Comparison of ENCODE assay signal across 21 cellular contexts in the genomic region with DNA sequence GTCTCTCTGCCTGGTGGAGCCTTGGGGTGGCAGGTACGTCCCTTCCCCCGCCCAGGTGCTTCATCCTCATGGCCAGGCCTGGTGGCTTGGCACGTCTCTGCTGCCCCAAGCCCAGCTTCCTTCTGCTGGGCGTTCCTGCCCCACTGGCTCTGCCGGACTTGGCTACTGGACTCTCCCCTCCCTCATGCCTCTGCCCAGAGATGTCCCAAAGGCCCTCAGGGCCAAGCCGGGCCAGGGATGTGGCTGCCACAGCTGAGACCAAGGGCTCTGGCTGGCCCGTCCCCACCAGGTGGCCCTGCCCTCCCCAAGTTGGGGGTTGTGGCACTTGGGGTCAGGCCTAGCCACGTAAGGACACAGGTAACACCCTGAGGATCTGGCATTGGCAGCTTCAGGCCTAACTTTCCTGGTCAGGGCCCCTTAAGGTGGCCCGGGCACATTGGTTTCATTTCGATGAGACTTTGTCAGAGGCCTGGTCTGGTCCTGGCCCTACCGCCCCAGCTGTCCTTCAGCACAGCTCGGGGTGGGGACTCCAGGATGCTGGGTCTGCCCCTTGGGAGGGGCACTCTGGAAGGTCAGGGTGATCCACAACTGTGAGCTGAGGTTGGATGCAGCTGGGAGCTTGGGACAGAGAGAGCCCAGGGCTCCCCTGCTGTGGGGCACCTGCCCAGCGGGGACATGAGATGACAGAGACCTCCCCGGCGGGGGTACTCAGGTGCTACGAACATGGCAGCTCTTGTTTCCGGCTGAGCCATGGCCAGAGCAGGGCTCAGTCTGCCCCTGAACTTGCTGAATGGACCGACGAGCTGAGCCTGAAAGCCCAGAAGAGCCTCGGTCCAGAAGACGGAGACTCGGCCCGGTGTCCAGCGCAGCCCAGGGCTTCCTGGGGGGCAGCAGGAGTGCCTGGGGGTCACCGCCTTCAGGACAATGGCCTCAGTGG. TPM values are rescaled to one million over a fixed set of nuclear protein-coding genes. Genes with fewer than 3 reads are reported as not detected.
DNase-seq lines count a peak whose midpoint lies in the region; ATAC-seq, FAIRE-seq and TF ChIP-seq lines count a peak whose summit lies in the region.
"Had no signal": no experiment of that assay in that cellular context is flagged by ENCODE, and none has a peak within 500 bp of the region (broad histone marks: within the 10 kb centered on the region; RNA-seq: fewer than 3 reads in every experiment).

No MANE protein-coding gene starts in this region.

- H3K27me3 Mint-ChIP-seq in endodermal cell (ENCODE audit: insufficient read depth): peaks cover 2% of the 10 kb centered on the region
- H3K27me3 Mint-ChIP-seq in activated T-cell treated with anti-CD3 and anti-CD28 coated beads, Interleukin-2, amount 50 U/mL, for 24 hours: no peaks in the 10 kb centered on the region
- H3K27me3 Mint-ChIP-seq: activated naive CD8-positive, alpha-beta T cell treated with anti-CD3 and anti-CD28 coated beads for 36 hours had no signal

- H3K4me3 ChIP-seq in A549: no peak overlapping the region
- no peak overlapping the region for H3K4me3 ChIP-seq in H7 (ENCODE audit: insufficient read depth, low read depth, low read length)
- H3K4me3 ChIP-seq in endodermal cell (ENCODE audit: low read length): no peak overlapping the region

- POLR2A ChIA-PET in A549 (lab: Yijun Ruan, JAX): no interaction called here

- no peaks in the 10 kb centered on the region for H3K9me3 Mint-ChIP-seq in endodermal cell
- H3K9me3 Mint-ChIP-seq in activated T-cell treated with anti-CD3 and anti-CD28 coated beads, Interleukin-2, amount 50 U/mL, for 24 hours: no peaks in the 10 kb centered on the region
- H3K9me3 Mint-ChIP-seq: activated naive CD8-positive, alpha-beta T cell treated with anti-CD3 and anti-CD28 coated beads for 36 hours; nephron had no signal

- no peak overlapping the region for H3K9ac ChIP-seq in endodermal cell (ENCODE audit: extremely low read depth, low read length, poor library complexity, severe bottlenecking)

- H3K27ac ChIP-seq in A549 (no peak overlapping the region), endodermal cell (ENCODE audit: low read depth, low read length) (no peak overlapping the region)

- H3K36me3 ChIP-seq in H7 (replicated peaks; ENCODE audit: control insufficient read depth, insufficient read depth, low read length): no peaks in the 10 kb centered on the region
- H3K36me3 ChIP-seq in endodermal cell (ENCODE audit: control insufficient read depth, insufficient read depth, low read length): no peaks in the 10 kb centered on the region

- no peaks in the 10 kb centered on the region for H3K4me1 ChIP-seq in A549
- no peaks in the 10 kb centered on the region for H3K4me1 ChIP-seq in endodermal cell (ENCODE audit: control insufficient read depth, insufficient read depth, low read length)

- no peaks in the 10 kb centered on the region for H3K4me1 Mint-ChIP-seq in endodermal cell
- H3K4me1 Mint-ChIP-seq in activated T-cell treated with anti-CD3 and anti-CD28 coated beads, Interleukin-2, amount 50 U/mL, for 24 hours (ENCODE audit: low read depth): peaks cover 15% of the 10 kb centered on the region

- ATAC-seq in A549 (peak; percentile 2 to 19; a peak in 3 of 6 replicates), GM19452 (IDR thresholded peaks at IDR 0.05; ENCODE audit: unreplicated experiment) (no peak), HG03025 (IDR thresholded peaks at IDR 0.05; ENCODE audit: low FRiP score, unreplicated experiment) (no peak)

- 89% methylated on average over 16 of the region's 25 CpGs for WGBS in A549 (ENCODE audit: missing lambda C conversion rate)
- WGBS in endodermal cell (ENCODE audit: insufficient coverage in 1 of 2, insufficient read length in 1 of 2), 2 experiments: 92% methylated on average over 20 to 25 of the region's 25 CpGs

- H3K36me3 Mint-ChIP-seq in endodermal cell (ENCODE audit: low read depth): no peaks in the 10 kb centered on the region
- peaks cover 28% of the 10 kb centered on the region for H3K36me3 Mint-ChIP-seq in activated T-cell treated with anti-CD3 and anti-CD28 coated beads, Interleukin-2, amount 50 U/mL, for 24 hours (ENCODE audit: low read depth)
- H3K36me3 Mint-ChIP-seq: activated naive CD8-positive, alpha-beta T cell treated with anti-CD3 and anti-CD28 coated beads for 36 hours had no signal

- TF ChIP-seq CTCF in A549 (IDR thresholded peaks at IDR 0.05) (no peak), endodermal cell (conservative IDR thresholded peaks at IDR 0.05) (no peak)

- no peak overlapping the region for H3K27ac Mint-ChIP-seq in endodermal cell
- H3K27ac Mint-ChIP-seq in activated T-cell treated with anti-CD3 and anti-CD28 coated beads, Interleukin-2, amount 50 U/mL, for 24 hours: no peak overlapping the region
- H3K27ac Mint-ChIP-seq: activated naive CD8-positive, alpha-beta T cell treated with anti-CD3 and anti-CD28 coated beads for 36 hours; nephron had no signal

- TF ChIP-seq RAD21 in A549 (conservative IDR thresholded peaks at IDR 0.05 in 1 of 2, IDR thresholded peaks at IDR 0.05 in 1 of 2): no peak

- DNase-seq in A549 (ENCODE audit: low read depth in 1 of 2, low spot score in 1 of 2): no peak
- peak; percentile 61 for DNase-seq in H7
- DNase-seq in endodermal cell: peak; percentile 49
- DNase-seq in myocyte (ENCODE audit: low read depth): peak; percentile 8
- no peak for DNase-seq in T-helper 1 cell
- no peak for DNase-seq in activated T-cell treated with anti-CD3 and anti-CD28 coated beads, Interleukin-2, amount 50 U/mL, for 24 hours
- DNase-seq: activated naive CD8-positive, alpha-beta T cell treated with anti-CD3 and anti-CD28 coated beads for 36 hours; activated T-cell treated with anti-CD3 and anti-CD28 coated beads, Interleukin-2, amount 50 U/mL, for 1 hour; GDM1; hippocampal formation; NCI-H1694 treated with DMSO at 0.1 percent for 48 hours; NCI-H510A treated with DMSO at 0.1 percent for 48 hours had no signal

- no peak for TF ChIP-seq EP300 in A549 (IDR thresholded peaks at IDR 0.05)

- H3K27me3 ChIP-seq in H7 (ENCODE audit: control insufficient read depth, insufficient read depth, low read length) (no peaks in the 10 kb centered on the region), endodermal cell (ENCODE audit: control insufficient read depth, insufficient read depth, low read length, poor library complexity, severe bottlenecking) (no peaks in the 10 kb centered on the region)

- H3K4me3 Mint-ChIP-seq in endodermal cell: no peak overlapping the region
- H3K4me3 Mint-ChIP-seq in activated T-cell treated with anti-CD3 and anti-CD28 coated beads, Interleukin-2, amount 50 U/mL, for 24 hours: no peak overlapping the region
- H3K4me3 Mint-ChIP-seq: activated naive CD8-positive, alpha-beta T cell treated with anti-CD3 and anti-CD28 coated beads for 36 hours had no signal

- no peak for TF ChIP-seq POLR2A in A549 (IDR thresholded peaks at IDR 0.05; ENCODE audit: low read length)

- no peak overlapping the region for H3K4me2 ChIP-seq in A549

- FAIRE-seq in A549 (lab: Jason Lieb, UNC): no peak
- FAIRE-seq: TTC549 had no signal

- CTCF ChIA-PET in A549 (lab: Yijun Ruan, JAX): interaction anchor here (0.7 to 0.9 kb wide), 2 partner anchors 21 to 108 kb away, joined by 3 read pairs; a partner anchor contains a TSS

- H3K9me3 ChIP-seq in A549: no peaks in the 10 kb centered on the region
- H3K9me3 ChIP-seq in endodermal cell (ENCODE audit: control insufficient read depth, low read length): no peaks in the 10 kb centered on the region
- H3K9me3 ChIP-seq: Caco-2 had no signal

TF ChIP-seq in A549, 52 proteins besides CTCF, POLR2A, EP300 and RAD21:
- no peak for TF ChIP-seq HOXB13 (CRISPR knock-in tag; IDR thresholded peaks at IDR 0.05; ENCODE audit: low read depth)
- TF ChIP-seq HEYL (CRISPR knock-in tag; IDR thresholded peaks at IDR 0.05): no peak
- TF ChIP-seq, protein P1, sequence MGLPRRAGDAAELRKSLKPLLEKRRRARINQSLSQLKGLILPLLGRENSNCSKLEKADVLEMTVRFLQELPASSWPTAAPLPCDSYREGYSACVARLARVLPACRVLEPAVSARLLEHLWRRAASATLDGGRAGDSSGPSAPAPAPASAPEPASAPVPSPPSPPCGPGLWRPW (IDR thresholded peaks at IDR 0.05): no peak
- no peak for TF ChIP-seq RFX5 (IDR thresholded peaks at IDR 0.05)
TF ChIP-seq in A549: peak in this region for 0.

RNA-seq across cellular contexts. Expression of a gene that starts 2.9 kb away (rescaled TPM):
- polyA plus RNA-seq in A549 (2011; rRNA removed): 0.15 and 0.30 TPM in 2 replicates
- polyA plus RNA-seq in A549 (2012; cell fraction: cytosol; rRNA removed): 0.10 TPM in 1 of 2 replicates, not detected in the other
- polyA plus RNA-seq in A549 (2012; cell fraction: nucleus; rRNA removed): 0.23 and 0.24 TPM in 2 replicates
- 0.23 to 0.34 TPM in 2 of 3 replicates, not detected in the other for polyA plus RNA-seq in A549 (2017; fragmentation: RNase III; extraction: RNeasy Plus Mini Kit Qiagen cat#74134 plus additional on column Dnase treatment)
- 0.39 and 0.45 TPM in 2 replicates for polyA minus RNA-seq in A549 (2011; rRNA and poly(A)+ RNA removed)
- total RNA-seq in H7 (2014; rRNA removed; shearing (Covaris generic)): 0.90 and 2.8 TPM in 2 replicates
- total RNA-seq in endodermal cell: under 1 TPM; 0.86 to 0.95 TPM
- polyA plus RNA-seq in endodermal cell (2013, experiment 1 of 2): not detected
- polyA plus RNA-seq in endodermal cell (2013, experiment 2 of 2): not detected
- total RNA-seq in myocyte: not detected in 2 replicates
- polyA plus RNA-seq in myocyte (2012): 0.30 TPM
- total RNA-seq: H4, M059J, SK-MEL-5, subcutaneous adipose tissue had no signal

RNA-seq across cellular contexts. Expression of a gene that starts 37.9 kb away (rescaled TPM):
- polyA plus RNA-seq in A549 (2011; rRNA removed): 2.5 TPM in 2 replicates
- 2.8 and 3.8 TPM in 2 replicates for polyA plus RNA-seq in A549 (2012; cell fraction: cytosol; rRNA removed)
- 14.1 and 21.5 TPM in 2 replicates for polyA plus RNA-seq in A549 (2012; cell fraction: nucleus; rRNA removed)
- polyA plus RNA-seq in A549 (2017; fragmentation: RNase III; extraction: RNeasy Plus Mini Kit Qiagen cat#74134 plus additional on column Dnase treatment): 8.4 to 11.2 TPM (median 11.1 TPM) in 3 replicates
- polyA minus RNA-seq in A549 (2011; rRNA and poly(A)+ RNA removed): 2.9 and 4.4 TPM in 2 replicates
- total RNA-seq in H7 (2014; rRNA removed; shearing (Covaris generic)): 12.7 and 13.7 TPM in 2 replicates
- 10 to 100 TPM; 27.2 to 32.0 TPM for total RNA-seq in endodermal cell
- polyA plus RNA-seq in endodermal cell (2013, experiment 1 of 2): 18.7 TPM
- polyA plus RNA-seq in endodermal cell (2013, experiment 2 of 2): 19.2 TPM
- 62.5 and 108 TPM in 2 replicates for total RNA-seq in myocyte
- 35.7 TPM for polyA plus RNA-seq in myocyte (2012)

Comparison
In these comparisons a context has a peak if more than half of its experiments do, and no peak if none do; other contexts are left out.
1. ATAC-seq: peak in A549 (2 of 2); none in GM19452 (single experiment) and HG03025 (single experiment).
2. DNase-seq: peak in H7 (single experiment), endodermal cell (single experiment) and myocyte (single experiment); none in A549 (0 of 2), T-helper 1 cell (0 of 5) and activated T-cell treated with anti-CD3 and anti-CD28 coated beads, Interleukin-2, amount 50 U/mL, for 24 hours (single experiment).